34 cellular contexts compared by ENCODE assay signal in genomic region chr14:87171161-87171560, GRCh38.
"Had no signal": no experiment of that assay in that cellular context is flagged by ENCODE, and none has a peak within 500 bp of the region (broad histone marks: within the 10 kb centered on the region; RNA-seq: fewer than 3 reads in every experiment).

No MANE protein-coding gene starts in this region.

- H3K4me3 Mint-ChIP-seq: activated B cell treated with CpG ODN at 0.5 μM for 24 hours; activated CD4-positive, alpha-beta memory T cell treated with anti-CD3 and anti-CD28 coated beads, Interleukin-2, amount 10 ng/mL, durations not matched to agents 7 days and 5 days; activated CD4-positive, alpha-beta T cell treated with anti-CD3 and anti-CD28 coated beads, Interleukin-2, amount 10 ng/mL, durations not matched to agents 7 days and 5 days; activated CD8-positive, alpha-beta memory T cell treated with anti-CD3 and anti-CD28 coated beads, Interleukin-2, amount 10 ng/mL, durations not matched to agents 7 days and 5 days; activated CD8-positive, alpha-beta T cell treated with anti-CD3 and anti-CD28 coated beads, Interleukin-2, amount 10 ng/mL, durations not matched to agents 7 days and 5 days; activated naive CD4-positive, alpha-beta T cell treated with anti-CD3 and anti-CD28 coated beads, Interleukin-2, amount 10 ng/mL, durations not matched to agents 7 days and 5 days; activated naive CD4-positive, alpha-beta T cell treated with anti-CD3 and anti-CD28 coated beads, Interleukin-2, amount 50 U/mL, for 24 hours; activated naive CD8-positive, alpha-beta T cell treated with anti-CD3 and anti-CD28 coated beads for 36 hours; activated T-cell treated with anti-CD3 and anti-CD28 coated beads, Interleukin-2, amount 50 U/mL, for 24 hours; brain; central memory CD8-positive, alpha-beta T cell; T-helper 1 cell treated with Interleukin-12 subunit alpha and Interleukin-12 subunit beta and Interleukin-4 antibody, amounts not matched to agents 30 μg/mL and 1 μg/mL, for 36 hours; T-helper 2 cell treated with Interferon-gamma antibody and Interleukin-4, amounts not matched to agents 5 μg/mL and 100 μg/mL, for 36 hours had no signal

- H3K27me3 Mint-ChIP-seq: activated B cell treated with CpG ODN at 0.5 μM for 24 hours; activated CD4-positive, alpha-beta memory T cell treated with anti-CD3 and anti-CD28 coated beads, Interleukin-2, amount 10 ng/mL, durations not matched to agents 7 days and 5 days; activated CD4-positive, alpha-beta T cell treated with anti-CD3 and anti-CD28 coated beads, Interleukin-2, amount 10 ng/mL, durations not matched to agents 7 days and 5 days; activated CD8-positive, alpha-beta memory T cell treated with anti-CD3 and anti-CD28 coated beads, Interleukin-2, amount 10 ng/mL, durations not matched to agents 7 days and 5 days; activated naive CD4-positive, alpha-beta T cell treated with anti-CD3 and anti-CD28 coated beads, Interleukin-2, amount 10 ng/mL, durations not matched to agents 7 days and 5 days; activated naive CD4-positive, alpha-beta T cell treated with anti-CD3 and anti-CD28 coated beads, Interleukin-2, amount 50 U/mL, for 24 hours; activated naive CD8-positive, alpha-beta T cell treated with anti-CD3 and anti-CD28 coated beads for 36 hours; activated T-cell treated with anti-CD3 and anti-CD28 coated beads, Interleukin-2, amount 50 U/mL, for 24 hours; central memory CD8-positive, alpha-beta T cell had no signal

- H3K9me3 ChIP-seq: adrenal gland, ascending aorta had no signal

- ATAC-seq: activated CD8-positive, alpha-beta memory T cell treated with anti-CD3 and anti-CD28 coated beads, Interleukin-2, amount 10 ng/mL, durations not matched to agents 7 days and 5 days; activated CD8-positive, alpha-beta T cell treated with anti-CD3 and anti-CD28 coated beads, Interleukin-2, amount 10 ng/mL, durations not matched to agents 7 days and 5 days had no signal

- H3K4me1 ChIP-seq: adrenal gland, ascending aorta had no signal

- H3K27me3 ChIP-seq: adrenal gland, ascending aorta, cardiac muscle cell had no signal

- H3K9me3 Mint-ChIP-seq: activated naive CD4-positive, alpha-beta T cell treated with anti-CD3 and anti-CD28 coated beads, Interleukin-2, amount 10 ng/mL, durations not matched to agents 7 days and 5 days had no signal

- DNase-seq: activated B cell treated with CpG ODN at 0.5 μM for 24 hours; activated CD4-positive, alpha-beta memory T cell treated with anti-CD3 and anti-CD28 coated beads, Interleukin-2, amount 10 ng/mL, durations not matched to agents 7 days and 5 days; activated CD4-positive, alpha-beta T cell treated with anti-CD3 and anti-CD28 coated beads for 48 hours; activated CD4-positive, alpha-beta T cell treated with anti-CD3 and anti-CD28 coated beads, Interleukin-2, amount 10 ng/mL, durations not matched to agents 7 days and 5 days; activated CD4-positive, alpha-beta T cell treated with anti-CD3 and anti-CD28 coated beads, Interleukin-2, amount 50 U/mL, for 48 hours; activated CD4-positive, CD25-positive, alpha-beta regulatory T cell treated with anti-CD3 and anti-CD28 coated beads, Interleukin-2, amount 50 U/mL, for 72 hours; activated CD8-positive, alpha-beta memory T cell treated with anti-CD3 and anti-CD28 coated beads for 24 hours; activated CD8-positive, alpha-beta memory T cell treated with anti-CD3 and anti-CD28 coated beads, Interleukin-2, amount 10 ng/mL, durations not matched to agents 7 days and 5 days; activated CD8-positive, alpha-beta memory T cell treated with anti-CD3 and anti-CD28 coated beads, Interleukin-2, amount 50 U/mL, for 48 hours; activated CD8-positive, alpha-beta T cell treated with anti-CD3 and anti-CD28 coated beads, Interleukin-2, amount 10 ng/mL, durations not matched to agents 7 days and 5 days; activated effector memory CD4-positive, alpha-beta T cell treated with Interleukin-2 at 50 U/mL for 16 hours; activated gamma-delta T cell; activated naive CD4-positive, alpha-beta T cell treated with anti-CD3 and anti-CD28 coated beads, Interleukin-2, amount 10 ng/mL, durations not matched to agents 7 days and 5 days; activated naive CD4-positive, alpha-beta T cell treated with Interleukin-2 at 50 U/mL for 16 hours; activated naive CD8-positive, alpha-beta T cell treated with anti-CD3 and anti-CD28 coated beads for 36 hours; activated T-cell treated with anti-CD3 and anti-CD28 coated beads, Interleukin-2, amount 50 U/mL, for 24 hours; activated T-cell treated with anti-CD3 and anti-CD28 coated beads, Interleukin-2, amount 50 U/mL, for 48 hours; adrenal gland; amygdala; anterior cingulate cortex; caudate nucleus; cerebellar nuclear complex; T-helper 1 cell; T-helper 2 cell; T-helper 9 cell had no signal

- H3K4me1 Mint-ChIP-seq: activated B cell treated with CpG ODN at 0.5 μM for 24 hours; activated CD4-positive, alpha-beta memory T cell treated with anti-CD3 and anti-CD28 coated beads, Interleukin-2, amount 10 ng/mL, durations not matched to agents 7 days and 5 days; activated CD4-positive, alpha-beta T cell treated with anti-CD3 and anti-CD28 coated beads, Interleukin-2, amount 10 ng/mL, durations not matched to agents 7 days and 5 days; activated CD8-positive, alpha-beta memory T cell treated with anti-CD3 and anti-CD28 coated beads, Interleukin-2, amount 10 ng/mL, durations not matched to agents 7 days and 5 days; activated naive CD4-positive, alpha-beta T cell treated with anti-CD3 and anti-CD28 coated beads, Interleukin-2, amount 10 ng/mL, durations not matched to agents 7 days and 5 days; activated naive CD4-positive, alpha-beta T cell treated with anti-CD3 and anti-CD28 coated beads, Interleukin-2, amount 50 U/mL, for 24 hours; activated naive CD8-positive, alpha-beta T cell treated with anti-CD3 and anti-CD28 coated beads for 36 hours; central memory CD8-positive, alpha-beta T cell had no signal

- H3K27ac ChIP-seq: adrenal gland, ascending aorta, cardiac muscle cell, VCaP had no signal

- H3K4me3 ChIP-seq: adrenal gland, ascending aorta, cardiac muscle cell had no signal

- H3K27ac Mint-ChIP-seq: activated B cell treated with CpG ODN at 0.5 μM for 24 hours; activated CD4-positive, alpha-beta memory T cell treated with anti-CD3 and anti-CD28 coated beads, Interleukin-2, amount 10 ng/mL, durations not matched to agents 7 days and 5 days; activated CD4-positive, alpha-beta T cell treated with anti-CD3 and anti-CD28 coated beads, Interleukin-2, amount 10 ng/mL, durations not matched to agents 7 days and 5 days; activated CD8-positive, alpha-beta memory T cell treated with anti-CD3 and anti-CD28 coated beads, Interleukin-2, amount 10 ng/mL, durations not matched to agents 7 days and 5 days; activated CD8-positive, alpha-beta T cell treated with anti-CD3 and anti-CD28 coated beads, Interleukin-2, amount 10 ng/mL, durations not matched to agents 7 days and 5 days; activated naive CD4-positive, alpha-beta T cell treated with anti-CD3 and anti-CD28 coated beads, Interleukin-2, amount 10 ng/mL, durations not matched to agents 7 days and 5 days; activated naive CD4-positive, alpha-beta T cell treated with anti-CD3 and anti-CD28 coated beads, Interleukin-2, amount 50 U/mL, for 24 hours; activated naive CD8-positive, alpha-beta T cell treated with anti-CD3 and anti-CD28 coated beads for 36 hours; activated T-cell treated with anti-CD3 and anti-CD28 coated beads, Interleukin-2, amount 50 U/mL, for 24 hours; activated T-helper 2 cell treated with anti-CD3 and anti-CD28 coated beads, Interferon-gamma antibody, Interleukin-2, Interleukin-4, amounts not matched to agents 10 μg/mL and 5 μg/mL and 100 μg/mL, durations not matched to agents 14 hours and 24 hours and 36 hours; brain; T-helper 1 cell treated with Interleukin-12 subunit alpha and Interleukin-12 subunit beta and Interleukin-4 antibody, amounts not matched to agents 30 μg/mL and 1 μg/mL, for 36 hours; T-helper 2 cell treated with Interferon-gamma antibody and Interleukin-4, amounts not matched to agents 5 μg/mL and 100 μg/mL, for 36 hours had no signal

- H3K36me3 Mint-ChIP-seq: activated CD8-positive, alpha-beta memory T cell treated with anti-CD3 and anti-CD28 coated beads, Interleukin-2, amount 10 ng/mL, durations not matched to agents 7 days and 5 days; activated naive CD4-positive, alpha-beta T cell treated with anti-CD3 and anti-CD28 coated beads, Interleukin-2, amount 10 ng/mL, durations not matched to agents 7 days and 5 days; activated naive CD4-positive, alpha-beta T cell treated with anti-CD3 and anti-CD28 coated beads, Interleukin-2, amount 50 U/mL, for 24 hours; activated naive CD8-positive, alpha-beta T cell treated with anti-CD3 and anti-CD28 coated beads for 36 hours; brain had no signal

- H3K36me3 ChIP-seq: adrenal gland, ascending aorta, cardiac muscle cell had no signal
